Comparison of ENCODE assay signal across 10 cellular contexts in the genomic region with DNA sequence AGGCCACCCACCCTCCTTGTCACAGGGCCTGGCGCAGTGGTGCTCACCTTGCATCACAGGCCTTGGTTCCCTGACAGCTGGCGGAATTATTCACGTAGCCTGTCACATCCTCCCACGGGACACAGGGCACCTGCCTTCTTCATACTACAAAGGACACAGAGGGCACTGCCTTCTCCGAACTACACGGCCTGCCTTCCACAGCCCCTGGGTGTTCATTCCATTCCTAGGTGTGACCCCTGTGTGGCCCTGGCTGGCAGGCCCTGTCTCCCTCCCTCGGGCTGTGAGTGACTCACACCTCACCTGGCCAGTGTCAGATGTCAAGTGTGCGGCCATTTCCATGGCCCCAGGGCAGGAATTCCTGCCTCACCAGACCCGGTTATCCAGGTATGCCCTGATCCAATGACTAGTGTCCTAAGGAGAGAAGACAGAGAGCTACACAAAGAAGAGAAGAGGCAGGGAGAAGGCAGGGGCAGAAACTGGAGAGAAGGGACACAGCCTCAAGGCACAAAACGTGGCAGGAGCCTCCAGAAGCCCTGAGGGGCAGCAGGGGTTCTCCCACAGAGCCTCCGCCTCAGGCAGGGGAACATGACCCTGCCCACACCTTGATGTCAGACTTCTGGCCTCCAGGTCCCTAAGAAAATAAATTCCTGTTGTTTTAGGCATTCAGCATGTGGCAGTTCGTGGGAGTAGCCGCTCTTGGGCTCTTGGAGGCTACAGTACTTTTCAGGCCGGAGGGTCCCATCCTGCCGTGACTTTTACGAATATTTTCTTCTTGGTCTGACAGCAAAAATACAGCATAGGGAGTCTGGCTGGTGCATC. TPM values are rescaled to one million over a fixed set of nuclear protein-coding genes. Genes with fewer than 3 reads are reported as not detected.
A peak's percentile ranks its signal among the peaks of the same experiment; 100 is the strongest.
DNase-seq lines count a peak whose midpoint lies in the region; TF ChIP-seq lines count a peak whose summit lies in the region.
"Had no signal": no experiment of that assay in that cellular context is flagged by ENCODE, and none has a peak within 500 bp of the region (broad histone marks: within the 10 kb centered on the region; RNA-seq: fewer than 3 reads in every experiment).

No MANE protein-coding gene starts in this region.

- intact Hi-C loops in mammary epithelial cell (cut with micrococcal nuclease) = loop anchor here (1.0 to 2.0 kb wide), 3 partner anchors 9 to 40 kb away; no protein-coding TSS in a partner anchor

- H3K4me2 ChIP-seq in mammary epithelial cell (ENCODE audit: insufficient read depth, low read depth, low read length) = peak overlapping the region; percentile 48

- DNase-seq in mammary epithelial cell = peak; percentile 83
- DNase-seq in nucleus accumbens (lab: John Stamatoyannopoulos, UW) = no peak
- DNase-seq in effector memory CD4-positive, alpha-beta T cell = no peak
- DNase-seq in activated effector memory CD4-positive, alpha-beta T cell treated with anti-CD3 and anti-CD28 coated beads, Interleukin-2, amount 50 U/mL, for 16 hours = no peak
- DNase-seq in GM13977 (ENCODE audit: low spot score) = no peak
- DNase-seq: DMS153 had no signal

- no peak for TF ChIP-seq CTCF in C4-2B (conservative IDR thresholded peaks at IDR 0.05)
- no peak for TF ChIP-seq CTCF in mammary epithelial cell (conservative IDR thresholded peaks at IDR 0.05 in 1 of 2, IDR thresholded peaks at IDR 0.05 in 1 of 2; ENCODE audit: extremely low read depth in 1 of 2, insufficient read depth in 1 of 2, low read depth in 1 of 2, low read length in 2 of 2)
- TF ChIP-seq CTCF in GM13977 (IDR thresholded peaks at IDR 0.05; ENCODE audit: extremely low read depth, insufficient read depth, missing control alignments) = no peak

- H3K9me3 ChIP-seq in HUES48 (ENCODE audit: control insufficient read depth, insufficient read depth, low read length) (no peaks in the 10 kb centered on the region), mammary epithelial cell (replicated peaks; ENCODE audit: insufficient read depth, low read length) (no peaks in the 10 kb centered on the region), mucosa of stomach (ENCODE audit: control insufficient read depth, low read length) (no peaks in the 10 kb centered on the region)
- H3K9me3 ChIP-seq in effector memory CD4-positive, alpha-beta T cell (ENCODE audit: control insufficient read depth, low read length) = no peaks in the 10 kb centered on the region
- H3K9me3 ChIP-seq: SJSA1 had no signal

- TSS peak; percentile 53 for BruUV-seq in mammary epithelial cell (replicated peaks; lab: Mats Ljungman, UMichigan)

- WGBS in mammary epithelial cell (ENCODE audit: low coverage, missing lambda C conversion rate) = 5% methylated on average over 12 of the region's 16 CpGs

- peak overlapping the region; percentile 8; the same call in 1 of the 2 replicates for H3K9ac ChIP-seq in HUES48 (ENCODE audit: low read depth, low read length)
- H3K9ac ChIP-seq in mammary epithelial cell (ENCODE audit: insufficient read depth, low read length) = peak overlapping the region; percentile 46
- peak overlapping the region; percentile 27 for H3K9ac ChIP-seq in mucosa of stomach (ENCODE audit: low read length)

- H3K4me1 ChIP-seq in HUES48 (ENCODE audit: control insufficient read depth, insufficient read depth, low read length) = peaks cover 14% of the 10 kb centered on the region
- peaks cover 48% of the 10 kb centered on the region for H3K4me1 ChIP-seq in mammary epithelial cell (ENCODE audit: insufficient read depth, low read length)
- H3K4me1 ChIP-seq in mucosa of stomach (ENCODE audit: control insufficient read depth, insufficient read depth, low read length) = peaks cover 47% of the 10 kb centered on the region
- peaks cover 17% of the 10 kb centered on the region for H3K4me1 ChIP-seq in effector memory CD4-positive, alpha-beta T cell (ENCODE audit: control insufficient read depth, insufficient read depth, low read length, poor library complexity, severe bottlenecking)

- H3K4me3 ChIP-seq in HUES48 (ENCODE audit: low read depth, low read length) = no peak overlapping the region
- no peak overlapping the region for H3K4me3 ChIP-seq in mammary epithelial cell (replicated peaks in 1 of 3; ENCODE audit: insufficient read depth in 1 of 3, low read depth in 2 of 3, low read length in 3 of 3)
- no peak overlapping the region for H3K4me3 ChIP-seq in mucosa of stomach (ENCODE audit: low read length)
- H3K4me3 ChIP-seq in effector memory CD4-positive, alpha-beta T cell (ENCODE audit: insufficient read depth, low read depth, low read length, poor library complexity, severe bottlenecking) = no peak overlapping the region
- H3K4me3 ChIP-seq: SJSA1 had no signal

- H3K27me3 ChIP-seq in HUES48 (ENCODE audit: control insufficient read depth, insufficient read depth, low read length) = peaks cover 13% of the 10 kb centered on the region
- H3K27me3 ChIP-seq in mammary epithelial cell (ENCODE audit: insufficient read depth, low read length) = no peaks in the 10 kb centered on the region
- H3K27me3 ChIP-seq in mucosa of stomach (ENCODE audit: control insufficient read depth, insufficient read depth, low read length) = no peaks in the 10 kb centered on the region
- H3K27me3 ChIP-seq in effector memory CD4-positive, alpha-beta T cell (replicated peaks; ENCODE audit: control insufficient read depth, insufficient read depth, low read length, poor library complexity, severe bottlenecking) = no peaks in the 10 kb centered on the region
- H3K27me3 ChIP-seq: SJSA1 had no signal

- H4K20me1 ChIP-seq in mammary epithelial cell (ENCODE audit: insufficient read depth, low read length) = no peaks in the 10 kb centered on the region

- dilution Hi-C loops in mammary epithelial cell (cut with HindIII; ENCODE audit: low sequenced_read_pairs) = no loop called here

- H3K27ac ChIP-seq in C4-2B (peak overlapping the region; percentile 53), HUES48 (ENCODE audit: low read depth, low read length) (no peak overlapping the region), mammary epithelial cell (ENCODE audit: insufficient read depth, low read depth, low read length) (peak overlapping the region; percentile 81)
- no peak overlapping the region for H3K27ac ChIP-seq in effector memory CD4-positive, alpha-beta T cell (ENCODE audit: insufficient read depth, low read length, poor library complexity, severe bottlenecking)
- H3K27ac ChIP-seq: SJSA1 had no signal

- H3K79me2 ChIP-seq in mammary epithelial cell (ENCODE audit: insufficient read depth, low read length) = peaks cover 46% of the 10 kb centered on the region

- H2AFZ ChIP-seq in mammary epithelial cell (ENCODE audit: low read depth, low read length) = no peak overlapping the region

- CTCF ChIA-PET in mammary epithelial cell (lab: Charles Lee; ENCODE audit: low non-redundant PET) = no interaction called here

- H3K36me3 ChIP-seq in HUES48 (ENCODE audit: control insufficient read depth, insufficient read depth, low read length) (no peaks in the 10 kb centered on the region), mammary epithelial cell (ENCODE audit: insufficient read depth, low read length) (no peaks in the 10 kb centered on the region), mucosa of stomach (ENCODE audit: control insufficient read depth, insufficient read depth, low read length) (no peaks in the 10 kb centered on the region)
- peaks cover 17% of the 10 kb centered on the region for H3K36me3 ChIP-seq in effector memory CD4-positive, alpha-beta T cell (ENCODE audit: control insufficient read depth, insufficient read depth, low read length)
- H3K36me3 ChIP-seq: SJSA1 had no signal

- in situ Hi-C loops in mammary epithelial cell (cut with MboI; ENCODE audit: low sequenced_read_pairs in 2 of 2) (no loop called here), GM13977 (cut with MboI; ENCODE audit: low pct_unique_long_range_greater_than_20kb, low sequenced_read_pairs, unreplicated experiment) (no loop called here)

RNA-seq across cellular contexts. Expression of a gene that starts 43.4 kb away (rescaled TPM):
- 10 to 100 TPM; 30.7 to 43.3 TPM for total RNA-seq in mammary epithelial cell
- 17.2 TPM for polyA plus RNA-seq in mammary epithelial cell
- polyA minus RNA-seq in mammary epithelial cell = 45.9 TPM
- total RNA-seq: SJSA1 had no signal

Comparison
In these comparisons a context has a peak if more than half of its experiments do, and no peak if none do; other contexts are left out.
1. H3K27ac ChIP-seq: peak in C4-2B (single experiment) and mammary epithelial cell (single experiment); none in HUES48 (single experiment) and effector memory CD4-positive, alpha-beta T cell (single experiment).
2. Peak in every context shown above with its lines, with median percentiles within 50 percentile points of each other: H3K9ac ChIP-seq.